In genomic region chr10:102985811-102986210, GRCh38 we compare ENCODE assay signal across 1 cellular context.
TF ChIP-seq lines count a peak whose summit lies in the region.

No MANE protein-coding gene starts in this region.

TF ChIP-seq in WTC11, 78 proteins besides CTCF, POLR2A, EP300 and RAD21 (continued from another document):
- TF ChIP-seq AFF4 (CRISPR knock-in tag; IDR thresholded peaks at IDR 0.05; ENCODE audit: borderline replicate concordance) (no peak), ETV6 (CRISPR knock-in tag; IDR thresholded peaks at IDR 0.05) (no peak), NR2C2 (CRISPR knock-in tag; IDR thresholded peaks at IDR 0.05) (no peak), ZMAT4 (CRISPR knock-in tag; IDR thresholded peaks at IDR 0.05) (no peak)
- TF ChIP-seq, protein P1, sequence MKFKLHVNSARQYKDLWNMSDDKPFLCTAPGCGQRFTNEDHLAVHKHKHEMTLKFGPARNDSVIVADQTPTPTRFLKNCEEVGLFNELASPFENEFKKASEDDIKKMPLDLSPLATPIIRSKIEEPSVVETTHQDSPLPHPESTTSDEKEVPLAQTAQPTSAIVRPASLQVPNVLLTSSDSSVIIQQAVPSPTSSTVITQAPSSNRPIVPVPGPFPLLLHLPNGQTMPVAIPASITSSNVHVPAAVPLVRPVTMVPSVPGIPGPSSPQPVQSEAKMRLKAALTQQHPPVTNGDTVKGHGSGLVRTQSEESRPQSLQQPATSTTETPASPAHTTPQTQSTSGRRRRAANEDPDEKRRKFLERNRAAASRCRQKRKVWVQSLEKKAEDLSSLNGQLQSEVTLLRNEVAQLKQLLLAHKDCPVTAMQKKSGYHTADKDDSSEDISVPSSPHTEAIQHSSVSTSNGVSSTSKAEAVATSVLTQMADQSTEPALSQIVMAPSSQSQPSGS (CRISPR knock-in tag; IDR thresholded peaks at IDR 0.05; ENCODE audit: borderline replicate concordance, low read depth): no peak
- TF ChIP-seq, protein P2, sequence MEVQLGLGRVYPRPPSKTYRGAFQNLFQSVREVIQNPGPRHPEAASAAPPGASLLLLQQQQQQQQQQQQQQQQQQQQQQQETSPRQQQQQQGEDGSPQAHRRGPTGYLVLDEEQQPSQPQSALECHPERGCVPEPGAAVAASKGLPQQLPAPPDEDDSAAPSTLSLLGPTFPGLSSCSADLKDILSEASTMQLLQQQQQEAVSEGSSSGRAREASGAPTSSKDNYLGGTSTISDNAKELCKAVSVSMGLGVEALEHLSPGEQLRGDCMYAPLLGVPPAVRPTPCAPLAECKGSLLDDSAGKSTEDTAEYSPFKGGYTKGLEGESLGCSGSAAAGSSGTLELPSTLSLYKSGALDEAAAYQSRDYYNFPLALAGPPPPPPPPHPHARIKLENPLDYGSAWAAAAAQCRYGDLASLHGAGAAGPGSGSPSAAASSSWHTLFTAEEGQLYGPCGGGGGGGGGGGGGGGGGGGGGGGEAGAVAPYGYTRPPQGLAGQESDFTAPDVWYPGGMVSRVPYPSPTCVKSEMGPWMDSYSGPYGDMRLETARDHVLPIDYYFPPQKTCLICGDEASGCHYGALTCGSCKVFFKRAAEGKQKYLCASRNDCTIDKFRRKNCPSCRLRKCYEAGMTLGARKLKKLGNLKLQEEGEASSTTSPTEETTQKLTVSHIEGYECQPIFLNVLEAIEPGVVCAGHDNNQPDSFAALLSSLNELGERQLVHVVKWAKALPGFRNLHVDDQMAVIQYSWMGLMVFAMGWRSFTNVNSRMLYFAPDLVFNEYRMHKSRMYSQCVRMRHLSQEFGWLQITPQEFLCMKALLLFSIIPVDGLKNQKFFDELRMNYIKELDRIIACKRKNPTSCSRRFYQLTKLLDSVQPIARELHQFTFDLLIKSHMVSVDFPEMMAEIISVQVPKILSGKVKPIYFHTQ (CRISPR knock-in tag; IDR thresholded peaks at IDR 0.05): no peak
- TF ChIP-seq, protein P3, sequence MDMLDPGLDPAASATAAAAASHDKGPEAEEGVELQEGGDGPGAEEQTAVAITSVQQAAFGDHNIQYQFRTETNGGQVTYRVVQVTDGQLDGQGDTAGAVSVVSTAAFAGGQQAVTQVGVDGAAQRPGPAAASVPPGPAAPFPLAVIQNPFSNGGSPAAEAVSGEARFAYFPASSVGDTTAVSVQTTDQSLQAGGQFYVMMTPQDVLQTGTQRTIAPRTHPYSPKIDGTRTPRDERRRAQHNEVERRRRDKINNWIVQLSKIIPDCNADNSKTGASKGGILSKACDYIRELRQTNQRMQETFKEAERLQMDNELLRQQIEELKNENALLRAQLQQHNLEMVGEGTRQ (CRISPR knock-in tag; IDR thresholded peaks at IDR 0.05): no peak
